In the genomic region with DNA sequence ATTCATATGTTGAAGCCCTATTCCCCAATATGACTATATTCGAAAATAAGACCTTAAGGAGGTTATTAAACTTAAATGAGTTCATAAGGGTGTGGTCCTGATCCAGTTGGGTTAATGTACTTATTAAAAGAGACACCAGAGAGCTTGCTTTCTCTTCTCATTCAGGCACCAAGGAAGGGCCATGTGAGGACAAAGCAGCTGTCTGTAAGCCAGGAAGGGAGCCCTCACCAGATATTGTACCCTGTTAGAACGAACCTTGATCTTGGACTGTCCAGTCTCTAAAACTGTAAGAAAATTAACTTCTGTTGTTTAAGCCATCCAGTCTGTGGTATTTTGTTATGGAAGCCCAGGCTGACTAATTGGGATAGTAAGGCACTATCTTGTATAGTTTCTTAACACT, we compare ENCODE assay signal across 23 cellular contexts. TPM values are rescaled to one million over a fixed set of nuclear protein-coding genes. Genes with fewer than 3 reads are reported as not detected.
DNase-seq lines count a peak whose midpoint lies in the region; ATAC-seq, FAIRE-seq and TF ChIP-seq lines count a peak whose summit lies in the region.
"Had no signal": no experiment of that assay in that cellular context is flagged by ENCODE, and none has a peak within 500 bp of the region (broad histone marks: within the 10 kb centered on the region; RNA-seq: fewer than 3 reads in every experiment).

No MANE protein-coding gene starts in this region.

- no peaks in the 10 kb centered on the region for H4K20me1 ChIP-seq in GM12878 (ENCODE audit: control insufficient read depth, insufficient read depth)

- DNase-seq in CD8-positive, alpha-beta T cell: no peak
- no peak for DNase-seq in GM12878 (ENCODE audit: low read depth, low spot score)
- DNase-seq in left cardiac atrium: no peak
- DNase-seq in ovary: no peak
- DNase-seq in endodermal cell: no peak
- DNase-seq: activated CD4-positive, CD25-positive, alpha-beta regulatory T cell treated with anti-CD3 and anti-CD28 coated beads, Interleukin-2, amount 50 U/mL, for 72 hours; cortex of kidney; DMS 273 treated with DMSO at 0.1 percent for 48 hours; hypothalamus; NCI-H1092; NCI-H2081; NCI-H524; stimulated activated CD4-positive, alpha-beta T cell treated with anti-CD3 and anti-CD28 coated beads, Interleukin-12 subunit alpha, Interleukin-12 subunit beta, amount 100 ng/mL, for 4 hours had no signal

- POLR2A ChIA-PET in CD8-positive, alpha-beta T cell (lab: Charles Lee): no interaction called here
- POLR2A ChIA-PET in GM12878 (lab: Charles Lee): no interaction called here

- no peak for TF ChIP-seq POLR2A in GM12878 (IDR thresholded peaks at IDR 0.05; ENCODE audit: low read depth, low read length)
- no peak for TF ChIP-seq POLR2A in ovary (IDR thresholded peaks at IDR 0.05)

- H3K36me3 Mint-ChIP-seq in CD8-positive, alpha-beta T cell: no peaks in the 10 kb centered on the region
- peaks cover 8% of the 10 kb centered on the region for H3K36me3 Mint-ChIP-seq in endodermal cell (ENCODE audit: low read depth)
- H3K36me3 Mint-ChIP-seq: mesothelial cell of epicardium had no signal

- no peak overlapping the region for H3K4me2 ChIP-seq in GM12878 (ENCODE audit: control insufficient read depth, insufficient read depth)

- CTCF ChIA-PET in CD8-positive, alpha-beta T cell (lab: Charles Lee): interaction anchor here (5.2 kb wide), 1 partner anchor 17 kb away, joined by 34 read pairs; no protein-coding TSS in a partner anchor
- CTCF ChIA-PET in GM12878 (lab: Yijun Ruan, JAX): interaction anchor here (1.5 kb wide), 1 partner anchor 17 kb away, joined by 3 read pairs; no protein-coding TSS in a partner anchor

- H3K9me3 Mint-ChIP-seq in CD8-positive, alpha-beta T cell: no peaks in the 10 kb centered on the region
- H3K9me3 Mint-ChIP-seq in endodermal cell: peaks cover 11% of the 10 kb centered on the region
- H3K9me3 Mint-ChIP-seq: mesothelial cell of epicardium had no signal

- no peaks in the 10 kb centered on the region for H3K79me2 ChIP-seq in GM12878 (ENCODE audit: control insufficient read depth, insufficient read depth, low read length)

- H3K9ac ChIP-seq in GM12878 (ENCODE audit: control insufficient read depth, insufficient read depth, low read length) (no peak overlapping the region), endodermal cell (ENCODE audit: extremely low read depth, low read length, poor library complexity, severe bottlenecking) (no peak overlapping the region)

- in situ Hi-C loops in GM12878 (cut with MboI): no loop called here

- intact Hi-C loops in CD8-positive, alpha-beta T cell (cut with DNase I, micrococcal nuclease): loop anchor here in 1 of 2 experiments (10.0 kb wide), 1 partner anchor 1396 kb away; no protein-coding TSS in a partner anchor
- intact Hi-C loops in GM12878 (cut with micrococcal nuclease; ENCODE audit: unreplicated experiment): no loop called here
- intact Hi-C loops in left cardiac atrium (cut with DNase I): no loop called here
- intact Hi-C loops in ovary (cut with DNase I): no loop called here

- no peak for TF ChIP-seq CTCF in CD8-positive, alpha-beta T cell (IDR thresholded peaks at IDR 0.05)
- no peak for TF ChIP-seq CTCF in GM12878 (IDR thresholded peaks at IDR 0.05 in 2 of 3, conservative IDR thresholded peaks at IDR 0.05 in 1 of 3; ENCODE audit: control insufficient read depth in 2 of 3, extremely low read depth in 1 of 3, insufficient read depth in 1 of 3, low read depth in 3 of 3, low read length in 3 of 3)
- TF ChIP-seq CTCF in ovary (IDR thresholded peaks at IDR 0.05): no peak
- TF ChIP-seq CTCF in endodermal cell (conservative IDR thresholded peaks at IDR 0.05): no peak

- H3K4me1 Mint-ChIP-seq in CD8-positive, alpha-beta T cell (ENCODE audit: low read depth): peaks cover 9% of the 10 kb centered on the region
- H3K4me1 Mint-ChIP-seq in endodermal cell: peaks cover 31% of the 10 kb centered on the region
- H3K4me1 Mint-ChIP-seq: neural crest cell had no signal

- no peaks in the 10 kb centered on the region for H3K27me3 ChIP-seq in CD8-positive, alpha-beta T cell (ENCODE audit: insufficient read depth, low read length)
- no peaks in the 10 kb centered on the region for H3K27me3 ChIP-seq in GM12878 (replicated peaks in 1 of 2; ENCODE audit: control insufficient read depth in 2 of 2, insufficient read depth in 2 of 2, low read length in 1 of 2)
- no peaks in the 10 kb centered on the region for H3K27me3 ChIP-seq in ovary
- no peaks in the 10 kb centered on the region for H3K27me3 ChIP-seq in endodermal cell (ENCODE audit: control insufficient read depth, insufficient read depth, low read length, poor library complexity, severe bottlenecking)
- H3K27me3 ChIP-seq: SJSA1, suprapubic skin had no signal

- SMC1A ChIA-PET in GM12878 (lab: Charles Lee; ENCODE audit: uncharacterized antibody, unreplicated experiment): interaction anchor here (1.9 kb wide), 1 partner anchor 25 kb away, joined by 8 read pairs; no protein-coding TSS in a partner anchor

- H3K4me3 ChIP-seq in CD8-positive, alpha-beta T cell (ENCODE audit: low read depth, low read length): no peak overlapping the region
- H3K4me3 ChIP-seq in GM12878: no peak overlapping the region
- no peak overlapping the region for H3K4me3 ChIP-seq in ovary
- no peak overlapping the region for H3K4me3 ChIP-seq in endodermal cell (ENCODE audit: low read length)
- H3K4me3 ChIP-seq: SJSA1, suprapubic skin had no signal

- no peak for TF ChIP-seq RAD21 in GM12878 (IDR thresholded peaks at IDR 0.05; ENCODE audit: insufficient read depth, low read depth, low read length)

- no peak for ATAC-seq in CD8-positive, alpha-beta T cell
- ATAC-seq in GM18868 (IDR thresholded peaks at IDR 0.05; ENCODE audit: unreplicated experiment) (peak; percentile 10), HG03354 (IDR thresholded peaks at IDR 0.05; ENCODE audit: poor library complexity, severe bottlenecking, unreplicated experiment) (peak; percentile 1), GM12878 (peak; percentile 46), left cardiac atrium (no peak)

- no peaks in the 10 kb centered on the region for H3K36me3 ChIP-seq in CD8-positive, alpha-beta T cell (ENCODE audit: insufficient read depth, low read length)
- H3K36me3 ChIP-seq in GM12878 (ENCODE audit: control insufficient read depth in 2 of 2, insufficient read depth in 2 of 2, low read length in 1 of 2) (no peaks in the 10 kb centered on the region), ovary (no peaks in the 10 kb centered on the region), endodermal cell (ENCODE audit: control insufficient read depth, insufficient read depth, low read length) (no peaks in the 10 kb centered on the region)
- H3K36me3 ChIP-seq: SJSA1, suprapubic skin had no signal

- peak overlapping the region; percentile 15 for H3K27ac Mint-ChIP-seq in CD8-positive, alpha-beta T cell
- H3K27ac Mint-ChIP-seq in endodermal cell: no peak overlapping the region
- H3K27ac Mint-ChIP-seq: activated naive CD8-positive, alpha-beta T cell; mesothelial cell of epicardium had no signal

- peaks cover 3% of the 10 kb centered on the region for H3K27me3 Mint-ChIP-seq in CD8-positive, alpha-beta T cell (ENCODE audit: low read depth)
- H3K27me3 Mint-ChIP-seq in endodermal cell (ENCODE audit: insufficient read depth): peaks cover 4% of the 10 kb centered on the region

- peak overlapping the region; percentile 84 for H2AFZ ChIP-seq in GM12878 (ENCODE audit: control insufficient read depth, low read depth, low read length)

- TF ChIP-seq EP300 in GM12878 (IDR thresholded peaks at IDR 0.05; ENCODE audit: borderline replicate concordance in 1 of 2, control insufficient read depth in 1 of 2, low read depth in 2 of 2, low read length in 2 of 2) (no peak), ovary (IDR thresholded peaks at IDR 0.05) (no peak)

- FAIRE-seq in GM12878 (lab: Jason Lieb, UNC): no peak
- FAIRE-seq: G401.6, H54 had no signal

- H3K4me3 Mint-ChIP-seq in CD8-positive, alpha-beta T cell: peak overlapping the region; percentile 1
- H3K4me3 Mint-ChIP-seq in endodermal cell: no peak overlapping the region
- H3K4me3 Mint-ChIP-seq: activated naive CD8-positive, alpha-beta T cell; mesothelial cell of epicardium; neural crest cell had no signal

- no peaks in the 10 kb centered on the region for H3K4me1 ChIP-seq in CD8-positive, alpha-beta T cell (ENCODE audit: insufficient read depth, low read length)
- H3K4me1 ChIP-seq in GM12878 (ENCODE audit: control insufficient read depth, insufficient read depth, low read length) (no peaks in the 10 kb centered on the region), ovary (ENCODE audit: insufficient read depth) (no peaks in the 10 kb centered on the region), endodermal cell (ENCODE audit: control insufficient read depth, insufficient read depth, low read length) (no peaks in the 10 kb centered on the region)

- H3K9me3 ChIP-seq in CD8-positive, alpha-beta T cell (ENCODE audit: low read length): no peaks in the 10 kb centered on the region
- H3K9me3 ChIP-seq in GM12878 (replicated peaks; ENCODE audit: control insufficient read depth, insufficient read depth, low read length) (no peaks in the 10 kb centered on the region), ovary (no peaks in the 10 kb centered on the region), endodermal cell (ENCODE audit: control insufficient read depth, low read length) (peaks cover 10% of the 10 kb centered on the region)
- H3K9me3 ChIP-seq: SJSA1, suprapubic skin had no signal

- RAD21 ChIA-PET in GM12878 (lab: Charles Lee; ENCODE audit: unreplicated experiment): no interaction called here

- BruUV-seq in GM12878 (replicated peaks; lab: Mats Ljungman, UMichigan): no TSS peak

- 67% methylated on average over 2 of the region's 2 CpGs for WGBS in GM12878 (ENCODE audit: insufficient coverage, insufficient replicate concordance, low lambda C conversion rate, missing lambda C conversion rate)
- 69 to 84% (median 73%) methylated on average over 2 of the region's 2 CpGs for WGBS in ovary, 3 donors
- WGBS in endodermal cell (ENCODE audit: insufficient coverage in 1 of 2, insufficient read length in 1 of 2), 2 experiments: 96% methylated on average over 2 of the region's 2 CpGs; no CpG with 5 or more reads in 1 of the 2 experiments

- H3K27ac ChIP-seq in CD8-positive, alpha-beta T cell (ENCODE audit: low read depth, low read length): no peak overlapping the region
- H3K27ac ChIP-seq in GM12878 (ENCODE audit: control insufficient read depth, insufficient read depth): no peak overlapping the region
- H3K27ac ChIP-seq in ovary: no peak overlapping the region
- no peak overlapping the region for H3K27ac ChIP-seq in endodermal cell (ENCODE audit: low read depth, low read length)
- H3K27ac ChIP-seq: HL-60, SJSA1, suprapubic skin had no signal

RNA-seq across cellular contexts. Expression of gene YTHDC1, which starts 9.1 kb away (rescaled TPM):
- total RNA-seq in CD8-positive, alpha-beta T cell: 100 to 1,000 TPM; 392 to 396 TPM
- 167 and 190 TPM in 2 replicates for total RNA-seq in GM12878 (2013; cell fraction: nucleolus; rRNA removed)
- total RNA-seq in GM12878 (2014; rRNA removed) (46.0 and 57.5 TPM in 2 replicates), GM12878 (2014; rRNA removed; fragmentation: Illumina TruSeq; extraction: Trizol) (65.1 and 66.7 TPM in 2 replicates), GM12878 (2021) (47.4 and 65.6 TPM in 2 replicates), left cardiac atrium (10 to 100 TPM; 48.6 to 51.9 TPM), ovary (100 to 1,000 TPM in 3 of 7 donors, 10 to 100 TPM in 4; 72.1 to 116 (median 95.0) TPM), endodermal cell (100 to 1,000 TPM; 170 to 184 TPM)
- polyA plus RNA-seq in GM12878 (2011; ENCODE audit: low read depth): 32.9 TPM
- polyA plus RNA-seq in GM12878 (2011; rRNA removed) (75.3 and 95.4 TPM in 2 replicates), GM12878 (2014; fragmentation: Illumina TruSeq; extraction: Trizol) (83.2 and 101 TPM in 2 replicates), GM12878 (2014; fragmentation: Nextera tagmentation; extraction: Ambion mirVana) (10 to 100 TPM; 18.7 to 22.7 TPM), GM12878 (2014; rRNA removed) (47.2 and 48.9 TPM in 2 replicates), GM12878 (2016; fragmentation: Nextera tagmentation; extraction: Ambion mirVana) (10 to 100 TPM; 25.6 to 28.3 TPM), ovary (10 to 100 TPM; 83.8 to 86.6 TPM)
- polyA plus RNA-seq in GM12878 (2011; cell fraction: cytosol; rRNA removed): 25.3 and 27.2 TPM in 2 replicates
- 114 and 122 TPM in 2 replicates for polyA plus RNA-seq in GM12878 (2011; cell fraction: nucleus; rRNA removed)
- polyA plus RNA-seq in GM12878 (2012): 60.3 and 62.4 TPM in 2 replicates
- polyA minus RNA-seq in GM12878 (2011; rRNA and poly(A)+ RNA removed): 35.5 and 67.3 TPM in 2 replicates
- 11.2 and 13.6 TPM in 2 replicates for polyA minus RNA-seq in GM12878 (2011; cell fraction: cytosol; rRNA and poly(A)+ RNA removed)
- polyA minus RNA-seq in GM12878 (2011; cell fraction: nucleus; rRNA and poly(A)+ RNA removed): 68.1 and 77.6 TPM in 2 replicates
- polyA plus RNA-seq in endodermal cell (2013, experiment 1 of 2): 95.2 TPM
- polyA plus RNA-seq in endodermal cell (2013, experiment 2 of 2): 83.8 TPM

Comparison
In these comparisons a context has a peak if more than half of its experiments do, and no peak if none do; other contexts are left out.
1. ATAC-seq: peak in GM18868 (single experiment), HG03354 (single experiment) and GM12878 (single experiment); none in CD8-positive, alpha-beta T cell (single experiment) and left cardiac atrium (0 of 2).